ENCODE assay signal across 1 cellular context in the genomic region with DNA sequence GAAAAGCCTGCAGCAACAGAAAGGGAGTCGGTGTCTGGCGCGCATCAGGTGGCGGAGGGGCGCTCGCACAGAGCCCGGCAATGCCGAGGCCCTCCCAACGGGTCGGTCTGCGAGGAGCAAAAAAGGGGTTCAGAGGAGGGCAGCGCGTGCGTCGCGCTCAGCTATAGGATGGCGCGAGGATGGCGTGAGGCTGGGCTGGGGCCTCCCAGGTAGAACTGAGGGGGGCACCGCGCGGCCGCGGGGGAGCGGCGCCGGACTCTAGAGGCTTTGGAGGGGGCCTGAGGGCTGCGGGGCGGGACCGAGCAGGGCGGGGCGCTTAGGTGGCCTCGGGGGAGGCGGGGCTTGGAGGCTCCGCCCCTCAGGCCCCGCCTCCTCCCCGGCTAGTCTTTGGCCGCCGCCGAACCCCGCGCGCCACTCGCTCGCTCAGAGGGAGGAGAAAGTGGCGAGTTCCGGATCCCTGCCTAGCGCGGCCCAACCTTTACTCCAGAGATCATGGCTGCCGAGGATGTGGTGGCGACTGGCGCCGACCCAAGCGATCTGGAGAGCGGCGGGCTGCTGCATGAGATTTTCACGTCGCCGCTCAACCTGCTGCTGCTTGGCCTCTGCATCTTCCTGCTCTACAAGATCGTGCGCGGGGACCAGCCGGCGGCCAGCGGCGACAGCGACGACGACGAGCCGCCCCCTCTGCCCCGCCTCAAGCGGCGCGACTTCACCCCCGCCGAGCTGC.
TF ChIP-seq lines count a peak whose summit lies in the region.

A gene (plus strand): TSS at position 414 of the 727 bp plus-strand sequence. CDS start 79 bp downstream, at position 493.

TF ChIP-seq in IMR-90, 13 proteins besides CTCF, POLR2A, EP300 and RAD21 (continued from another document):
- TF ChIP-seq RCOR1 (IDR thresholded peaks at IDR 0.05; ENCODE audit: insufficient replicate concordance, low read length) (no peak), CHD1 (IDR thresholded peaks at IDR 0.05; ENCODE audit: low read depth, low read length) (no peak), NFE2L2 (IDR thresholded peaks at IDR 0.05; ENCODE audit: low read depth, low read length) (no peak)
- TF ChIP-seq, protein P1, sequence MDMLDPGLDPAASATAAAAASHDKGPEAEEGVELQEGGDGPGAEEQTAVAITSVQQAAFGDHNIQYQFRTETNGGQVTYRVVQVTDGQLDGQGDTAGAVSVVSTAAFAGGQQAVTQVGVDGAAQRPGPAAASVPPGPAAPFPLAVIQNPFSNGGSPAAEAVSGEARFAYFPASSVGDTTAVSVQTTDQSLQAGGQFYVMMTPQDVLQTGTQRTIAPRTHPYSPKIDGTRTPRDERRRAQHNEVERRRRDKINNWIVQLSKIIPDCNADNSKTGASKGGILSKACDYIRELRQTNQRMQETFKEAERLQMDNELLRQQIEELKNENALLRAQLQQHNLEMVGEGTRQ (IDR thresholded peaks at IDR 0.05; ENCODE audit: low read depth, low read length): no peak
TF ChIP-seq in IMR-90: peak in this region for 0.
